Comparison of ENCODE assay signal across 10 cellular contexts in genomic region chr15:62068787-62069170, GRCh38. TPM values are rescaled to one million over a fixed set of nuclear protein-coding genes. Genes with fewer than 3 reads are reported as not detected.
DNase-seq lines count a peak whose midpoint lies in the region; ATAC-seq and TF ChIP-seq lines count a peak whose summit lies in the region.
"Had no signal": no experiment of that assay in that cellular context is flagged by ENCODE, and none has a peak within 500 bp of the region (broad histone marks: within the 10 kb centered on the region; RNA-seq: fewer than 3 reads in every experiment).

No MANE protein-coding gene starts in this region.

- CTCF ChIA-PET in activated naive CD4-positive, alpha-beta T cell treated with anti-CD3 and anti-CD28 coated beads for 36 hours (lab: Charles Lee): no interaction called here

- peak overlapping the region; percentile 1 to 41 for H3K9ac ChIP-seq in liver (ENCODE audit: low read depth in 1 of 2, low read length in 2 of 2)

- peak overlapping the region; percentile 31 for H3K27ac Mint-ChIP-seq in activated naive CD4-positive, alpha-beta T cell treated with anti-CD3 and anti-CD28 coated beads for 36 hours
- peak overlapping the region; percentile 32 to 62 for H3K27ac Mint-ChIP-seq in activated naive CD4-positive, alpha-beta T cell treated with anti-CD3 and anti-CD28 coated beads, Interleukin-2, amount 50 U/mL, for 72 hours
- peak overlapping the region; percentile 65 for H3K27ac Mint-ChIP-seq in type B pancreatic cell

- ATAC-seq in activated naive CD4-positive, alpha-beta T cell treated with anti-CD3 and anti-CD28 coated beads, Interleukin-2, amount 50 U/mL, for 72 hours: peak; percentile 17 to 40
- ATAC-seq in HG03469 (IDR thresholded peaks at IDR 0.05; ENCODE audit: unreplicated experiment): no peak
- ATAC-seq in HG02571 (IDR thresholded peaks at IDR 0.05; ENCODE audit: unreplicated experiment): no peak

- no peaks in the 10 kb centered on the region for H3K36me3 Mint-ChIP-seq in activated naive CD4-positive, alpha-beta T cell treated with anti-CD3 and anti-CD28 coated beads for 36 hours (ENCODE audit: low read depth)
- peaks cover 0 to 7% of the 10 kb centered on the region in 2 donors for H3K36me3 Mint-ChIP-seq in activated naive CD4-positive, alpha-beta T cell treated with anti-CD3 and anti-CD28 coated beads, Interleukin-2, amount 50 U/mL, for 72 hours
- H3K36me3 Mint-ChIP-seq in type B pancreatic cell: no peaks in the 10 kb centered on the region

- no peak for TF ChIP-seq CTCF in liver (IDR thresholded peaks at IDR 0.05; ENCODE audit: low read depth, low read length, missing input control)
- no peak for TF ChIP-seq CTCF in type B pancreatic cell (conservative IDR thresholded peaks at IDR 0.05)

- peaks cover 7 to 23% (median 16%) of the 10 kb centered on the region in 4 donors for H3K4me1 ChIP-seq in liver (ENCODE audit: control insufficient read depth in 4 of 4, insufficient read depth in 4 of 4, low read length in 3 of 4)

- peak overlapping the region; percentile 38 to 41 for H3K27ac ChIP-seq in liver (ENCODE audit: low read depth in 1 of 2, low read length in 2 of 2)

- no peak for DNase-seq in activated naive CD4-positive, alpha-beta T cell treated with anti-CD3 and anti-CD28 coated beads for 36 hours
- DNase-seq in activated naive CD4-positive, alpha-beta T cell (lab: John Stamatoyannopoulos, UW): no peak
- DNase-seq in activated naive CD4-positive, alpha-beta T cell treated with anti-CD3 and anti-CD28 coated beads, Interleukin-2, amount 50 U/mL, for 72 hours (ENCODE audit: low spot score in 2 of 2): no peak
- DNase-seq in type B pancreatic cell (ENCODE audit: extremely low spot score, unreplicated experiment): no peak
- DNase-seq in epidermal melanocyte (ENCODE audit: insufficient read length, low spot score): no peak
- DNase-seq: cortex of kidney, GDM1 had no signal

- peaks cover 20% of the 10 kb centered on the region for H3K4me1 Mint-ChIP-seq in activated naive CD4-positive, alpha-beta T cell treated with anti-CD3 and anti-CD28 coated beads for 36 hours (ENCODE audit: low read depth)
- H3K4me1 Mint-ChIP-seq in type B pancreatic cell (ENCODE audit: unreplicated experiment): peaks cover 5% of the 10 kb centered on the region

- TF ChIP-seq RAD21 in liver (IDR thresholded peaks at IDR 0.05): no peak

- 50% methylated on average over 5 of the region's 5 CpGs for WGBS in liver

- no peaks in the 10 kb centered on the region for H3K9me3 Mint-ChIP-seq in activated naive CD4-positive, alpha-beta T cell treated with anti-CD3 and anti-CD28 coated beads for 36 hours
- H3K9me3 Mint-ChIP-seq in activated naive CD4-positive, alpha-beta T cell treated with anti-CD3 and anti-CD28 coated beads, Interleukin-2, amount 50 U/mL, for 72 hours: no peaks in the 10 kb centered on the region
- H3K9me3 Mint-ChIP-seq in type B pancreatic cell: no peaks in the 10 kb centered on the region

- H3K36me3 ChIP-seq in liver (ENCODE audit: control insufficient read depth in 4 of 4, insufficient read depth in 3 of 4, low read depth in 1 of 4, low read length in 3 of 4): no peaks in the 10 kb centered on the region

- H3K9me3 ChIP-seq in liver (ENCODE audit: control insufficient read depth in 4 of 4, low read length in 3 of 4): no peaks in the 10 kb centered on the region

- peaks cover 11% of the 10 kb centered on the region for H3K27me3 Mint-ChIP-seq in activated naive CD4-positive, alpha-beta T cell treated with anti-CD3 and anti-CD28 coated beads for 36 hours (ENCODE audit: low read depth)
- H3K27me3 Mint-ChIP-seq in type B pancreatic cell: peaks cover 47% of the 10 kb centered on the region

- H3K4me3 ChIP-seq in liver (ENCODE audit: low read depth in 1 of 3, low read length in 3 of 3): peak overlapping the region in 2 of 3 donors; percentile 48 to 66

- intact Hi-C loops in activated naive CD4-positive, alpha-beta T cell treated with anti-CD3 and anti-CD28 coated beads for 36 hours (cut with micrococcal nuclease): loop anchor here (1.0 to 10.0 kb wide), 5 partner anchors 8 to 1484 kb away; partner anchors contain the start of gene VPS13C

- no peaks in the 10 kb centered on the region for H3K27me3 ChIP-seq in liver (ENCODE audit: control insufficient read depth in 4 of 4, insufficient read depth in 4 of 4, low read length in 3 of 4)

- peak overlapping the region; percentile 65 for H3K4me3 Mint-ChIP-seq in activated naive CD4-positive, alpha-beta T cell treated with anti-CD3 and anti-CD28 coated beads for 36 hours
- H3K4me3 Mint-ChIP-seq in type B pancreatic cell: peak overlapping the region; percentile 85

TF ChIP-seq in liver, 16 proteins besides CTCF, POLR2A, EP300 and RAD21:
- no peak for TF ChIP-seq MAX (IDR thresholded peaks at IDR 0.05)
- no peak for TF ChIP-seq REST (IDR thresholded peaks at IDR 0.05)
- no peak for TF ChIP-seq ATF3 (IDR thresholded peaks at IDR 0.05)
- no peak for TF ChIP-seq NR2F2 (IDR thresholded peaks at IDR 0.05)
- TF ChIP-seq FOXA2 (IDR thresholded peaks at IDR 0.05): no peak
- TF ChIP-seq JUND (IDR thresholded peaks at IDR 0.05): no peak
- no peak for TF ChIP-seq RXRA (IDR thresholded peaks at IDR 0.05)
- no peak for TF ChIP-seq ZBTB33 (IDR thresholded peaks at IDR 0.05)
- no peak for TF ChIP-seq SP1 (IDR thresholded peaks at IDR 0.05)
- no peak for TF ChIP-seq FOXA1 (IDR thresholded peaks at IDR 0.05)
- TF ChIP-seq GABPA (IDR thresholded peaks at IDR 0.05 in 1 of 2, conservative IDR thresholded peaks at IDR 0.05 in 1 of 2): no peak
- no peak for TF ChIP-seq HNF4A (conservative IDR thresholded peaks at IDR 0.05)

RNA-seq across cellular contexts. Expression of gene C2CD4A, which starts 2.0 kb away (rescaled TPM):
- under 1 TPM; 0.14 to 0.27 TPM for total RNA-seq in activated naive CD4-positive, alpha-beta T cell treated with anti-CD3 and anti-CD28 coated beads for 36 hours
- under 1 TPM; 0.14 to 0.20 TPM for total RNA-seq in activated naive CD4-positive, alpha-beta T cell treated with anti-CD3 and anti-CD28 coated beads, Interleukin-2, amount 50 U/mL, for 72 hours
- total RNA-seq in liver (under 1 TPM in 1 of 2 donors, not detected in 1; under 0.01 TPM), type B pancreatic cell (ENCODE audit: low replicate concordance) (1.7 and 2.0 TPM in 2 replicates)
- polyA plus RNA-seq in liver: under 1 TPM in 1 of 2 donors, not detected in 1; 0.02 TPM

RNA-seq across cellular contexts. Expression of gene VPS13C, which starts 8.5 kb away (rescaled TPM):
- total RNA-seq in activated naive CD4-positive, alpha-beta T cell treated with anti-CD3 and anti-CD28 coated beads for 36 hours: 10 to 100 TPM; 37.4 to 38.0 TPM
- 10 to 100 TPM; 59.4 to 61.0 TPM for total RNA-seq in activated naive CD4-positive, alpha-beta T cell treated with anti-CD3 and anti-CD28 coated beads, Interleukin-2, amount 50 U/mL, for 72 hours
- total RNA-seq in liver: 10 to 100 TPM; 25.8 to 42.0 TPM
- polyA plus RNA-seq in liver: 1 to 10 TPM; 5.4 to 9.1 TPM
- 38.7 and 45.8 TPM in 2 replicates for total RNA-seq in type B pancreatic cell (ENCODE audit: low replicate concordance)

Comparison
In these comparisons a context has a peak if more than half of its experiments do, and no peak if none do; other contexts are left out.
1. ATAC-seq: peak in activated naive CD4-positive, alpha-beta T cell treated with anti-CD3 and anti-CD28 coated beads, Interleukin-2, amount 50 U/mL, for 72 hours (2 of 2); none in HG03469 (single experiment) and HG02571 (single experiment).
2. Peak in every context shown above with its lines, with median percentiles within 50 percentile points of each other: H3K27ac Mint-ChIP-seq.